Comparison of ENCODE assay signal across 22 cellular contexts in the genomic region with DNA sequence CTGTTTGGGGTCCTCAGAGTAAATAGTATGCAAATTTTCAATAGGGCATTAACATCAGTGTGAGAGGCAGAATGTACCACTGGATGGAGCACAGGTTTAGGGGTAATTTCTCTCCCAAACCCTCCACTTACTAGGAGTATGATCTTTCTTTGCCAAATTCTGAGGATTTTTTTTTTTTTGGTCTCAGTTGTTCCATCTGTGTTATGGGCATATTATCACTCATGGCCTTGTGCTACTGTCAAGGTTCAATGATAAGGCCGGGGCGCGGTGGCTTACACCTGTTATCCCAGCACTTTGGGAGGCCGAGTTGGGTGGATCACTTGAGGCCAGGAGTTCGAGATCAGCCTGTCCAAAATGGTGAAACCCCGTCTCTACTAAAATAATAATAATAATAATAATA.
"Had no signal": no experiment of that assay in that cellular context is flagged by ENCODE, and none has a peak within 500 bp of the region (broad histone marks: within the 10 kb centered on the region; RNA-seq: fewer than 3 reads in every experiment).

No MANE protein-coding gene starts in this region.

- FAIRE-seq: endothelial cell of umbilical vein, frontal cortex, islet of Langerhans, keratinocyte had no signal

- ATAC-seq: foreskin keratinocyte; gastroesophageal sphincter; heart right ventricle; left cardiac atrium; left lung; left ventricle myocardium superior; lower lobe of right lung; mucosa of descending colon; naive thymus-derived CD8-positive, alpha-beta T cell had no signal

- H3K9me3 ChIP-seq: colonic mucosa, esophagus muscularis mucosa, gastroesophageal sphincter, heart right ventricle, left lung, lower lobe of right lung, mucosa of descending colon had no signal

- H3K4me3 ChIP-seq: colonic mucosa, dorsolateral prefrontal cortex, esophagus muscularis mucosa, gastroesophageal sphincter, heart right ventricle, left lung, lower lobe of right lung, mucosa of descending colon had no signal

- DNase-seq: colonic mucosa; dermis blood vessel endothelial cell; dorsolateral prefrontal cortex; effector CD4-positive, alpha-beta T cell; effector memory CD4-positive, alpha-beta T cell; foreskin keratinocyte; heart right ventricle; hippocampal formation; left cardiac atrium; left lung; left ventricle myocardium superior; lower lobe of right lung; mesenchymal stem cell; mucosa of descending colon; naive B cell; naive thymus-derived CD8-positive, alpha-beta T cell had no signal

- H3K27me3 ChIP-seq: colonic mucosa, dorsolateral prefrontal cortex, esophagus muscularis mucosa, foreskin keratinocyte, gastroesophageal sphincter, heart right ventricle, left lung had no signal

- H3K36me3 ChIP-seq: colonic mucosa, esophagus muscularis mucosa, gastroesophageal sphincter, heart right ventricle, left lung, lower lobe of right lung had no signal

- H3K27ac ChIP-seq: colonic mucosa, dorsolateral prefrontal cortex, esophagus muscularis mucosa, foreskin keratinocyte, gastroesophageal sphincter, heart right ventricle, left lung, lower lobe of right lung had no signal

- H3K4me1 ChIP-seq: colonic mucosa, gastroesophageal sphincter, left lung had no signal
